Comparison of ENCODE assay signal across 23 cellular contexts in the genomic region with DNA sequence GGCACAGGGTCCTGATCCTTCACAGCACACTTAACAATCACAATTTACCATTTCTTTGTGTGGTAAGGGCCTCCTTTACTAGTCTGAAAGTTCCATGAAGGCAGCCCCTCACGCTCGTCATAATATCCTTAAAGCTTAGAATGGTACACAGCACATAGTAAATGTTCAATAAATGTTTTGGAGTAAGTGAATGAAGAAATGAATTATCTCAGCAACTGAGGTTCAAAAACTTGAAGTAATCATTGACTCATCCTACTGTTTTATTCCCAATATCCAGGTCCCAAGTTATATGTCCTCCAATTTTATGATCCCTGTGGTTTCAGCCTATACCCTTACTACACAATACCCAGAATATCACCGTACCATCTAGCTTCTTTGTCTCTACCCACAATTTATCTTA. TPM values are rescaled to one million over a fixed set of nuclear protein-coding genes. Genes with fewer than 3 reads are reported as not detected.
DNase-seq lines count a peak whose midpoint lies in the region; ATAC-seq, FAIRE-seq and TF ChIP-seq lines count a peak whose summit lies in the region.
"Had no signal": no experiment of that assay in that cellular context is flagged by ENCODE, and none has a peak within 500 bp of the region (broad histone marks: within the 10 kb centered on the region; RNA-seq: fewer than 3 reads in every experiment).

No MANE protein-coding gene starts in this region.

- POLR2A ChIA-PET in CD8-positive, alpha-beta memory T cell (lab: Charles Lee) = interaction anchor here (0.7 kb wide), 2 partner anchors 28 to 37 kb away, joined by 4 to 7 read pairs; no protein-coding TSS in a partner anchor
- POLR2A ChIA-PET in OCI-LY7 (lab: Charles Lee) = interaction anchor here (0.7 to 1.7 kb wide), 4 partner anchors 10 to 124 kb away, joined by 3 to 10 read pairs (median 4); no protein-coding TSS in a partner anchor
- POLR2A ChIA-PET in naive thymus-derived CD8-positive, alpha-beta T cell (lab: Charles Lee) = interaction anchor here (0.9 to 3.3 kb wide), 8 partner anchors 9 to 284 kb away, joined by 3 to 24 read pairs (median 6); a partner anchor contains a TSS

- no peaks in the 10 kb centered on the region for H3K79me2 ChIP-seq in OCI-LY7 (ENCODE audit: insufficient read depth, low read depth, low read length)

- CTCF ChIA-PET in CD8-positive, alpha-beta memory T cell (lab: Charles Lee) = interaction anchor here (0.6 to 3.4 kb wide), 6 partner anchors 10 to 177 kb away, joined by 3 to 20 read pairs (median 3); a partner anchor contains a TSS
- CTCF ChIA-PET in OCI-LY7 (lab: Charles Lee; ENCODE audit: unreplicated experiment) = interaction anchor here (0.5 kb wide), 1 partner anchor 10 kb away, joined by 3 read pairs; no protein-coding TSS in a partner anchor

- DNase-seq in CD8-positive, alpha-beta memory T cell = no peak
- DNase-seq in OCI-LY7 (ENCODE audit: low spot score) (no peak), lower lobe of right lung (no peak), stomach (no peak), NCI-H2107 treated with DMSO at 0.1 percent for 48 hours (lab: John Stamatoyannopoulos, UW; ENCODE audit: unreplicated experiment) (no peak), GM12891 (ENCODE audit: insufficient read length, low spot score) (no peak), ovary (no peak)
- DNase-seq in naive thymus-derived CD8-positive, alpha-beta T cell = no peak
- DNase-seq: DMS79, foreskin keratinocyte, HFFc6, hippocampal formation, mammary epithelial cell, NCI-H1092, NCI-H2029 treated with DMSO at 0.1 percent for 48 hours, NCI-H82 had no signal

- FAIRE-seq in GM12891 (lab: Jason Lieb, UNC) = no peak

- no peak overlapping the region for H3K4me3 Mint-ChIP-seq in CD8-positive, alpha-beta memory T cell
- H3K4me3 Mint-ChIP-seq in naive thymus-derived CD8-positive, alpha-beta T cell = peak overlapping the region in 2 of 10 donors; percentile 15 to 43
- H3K4me3 Mint-ChIP-seq: HFFc6, natural killer cell had no signal

- H3K27ac Mint-ChIP-seq in CD8-positive, alpha-beta memory T cell = no peak overlapping the region
- H3K27ac Mint-ChIP-seq in naive thymus-derived CD8-positive, alpha-beta T cell = no peak overlapping the region
- H3K27ac Mint-ChIP-seq: HFFc6, natural killer cell, T-helper 17 cell had no signal

- H3K36me3 ChIP-seq in CD8-positive, alpha-beta memory T cell (ENCODE audit: insufficient read depth, low read length) = no peaks in the 10 kb centered on the region
- peaks cover 22% of the 10 kb centered on the region for H3K36me3 ChIP-seq in OCI-LY7 (ENCODE audit: insufficient read depth, low read length)
- H3K36me3 ChIP-seq in lower lobe of right lung = peaks cover 21% of the 10 kb centered on the region
- peaks cover 0 to 75% (median 47%) of the 10 kb centered on the region in 4 donors for H3K36me3 ChIP-seq in stomach
- H3K36me3 ChIP-seq in ovary = no peaks in the 10 kb centered on the region

- ATAC-seq in lower lobe of right lung = no peak
- ATAC-seq in naive thymus-derived CD8-positive, alpha-beta T cell = no peak
- ATAC-seq: body of pancreas, foreskin keratinocyte had no signal

- no peaks in the 10 kb centered on the region for H3K9me2 ChIP-seq in OCI-LY7 (ENCODE audit: insufficient read depth, low read length)

- peak overlapping the region; percentile 64; the same call in 1 of the 2 replicates for H2AFZ ChIP-seq in OCI-LY7 (ENCODE audit: low read length)

- peak overlapping the region; percentile 71 for H3K4me2 ChIP-seq in OCI-LY7 (ENCODE audit: low read length)

- peak overlapping the region; percentile 55 for H3K4me3 ChIP-seq in CD8-positive, alpha-beta memory T cell (ENCODE audit: low read length)
- no peak overlapping the region for H3K4me3 ChIP-seq in OCI-LY7 (ENCODE audit: low read depth, low read length, poor library complexity, severe bottlenecking)
- no peak overlapping the region for H3K4me3 ChIP-seq in lower lobe of right lung
- H3K4me3 ChIP-seq in stomach = no peak overlapping the region
- no peak overlapping the region for H3K4me3 ChIP-seq in ovary
- H3K4me3 ChIP-seq: body of pancreas, sigmoid colon, SJSA1 had no signal

- H3K9me3 ChIP-seq in CD8-positive, alpha-beta memory T cell (ENCODE audit: low read length) = no peaks in the 10 kb centered on the region
- peaks cover 4% of the 10 kb centered on the region; the same call in 1 of the 2 replicates for H3K9me3 ChIP-seq in OCI-LY7 (ENCODE audit: low read length)
- H3K9me3 ChIP-seq in lower lobe of right lung = no peaks in the 10 kb centered on the region
- no peaks in the 10 kb centered on the region for H3K9me3 ChIP-seq in stomach
- H3K9me3 ChIP-seq in ovary = no peaks in the 10 kb centered on the region
- H3K9me3 ChIP-seq: body of pancreas, sigmoid colon, SJSA1 had no signal

- WGBS in stomach, 5 donors = 92 to 98% (median 94%) methylated on average over 3 of the region's 3 CpGs
- 95 to 98% (median 95%) methylated on average over 3 of the region's 3 CpGs for WGBS in ovary, 3 donors

- no peak for TF ChIP-seq POLR2A in stomach (IDR thresholded peaks at IDR 0.05)
- no peak for TF ChIP-seq POLR2A in GM12891 (IDR thresholded peaks at IDR 0.05; ENCODE audit: low read depth, low read length)
- no peak for TF ChIP-seq POLR2A in ovary (IDR thresholded peaks at IDR 0.05)

- no TSS peak for BruUV-seq in OCI-LY7 (replicated peaks; lab: Mats Ljungman, UMichigan)

- H3K27me3 Mint-ChIP-seq in CD8-positive, alpha-beta memory T cell = no peaks in the 10 kb centered on the region
- H3K27me3 Mint-ChIP-seq in naive thymus-derived CD8-positive, alpha-beta T cell = no peaks in the 10 kb centered on the region
- H3K27me3 Mint-ChIP-seq: T-helper 17 cell had no signal

- no peaks in the 10 kb centered on the region for H3K9me3 Mint-ChIP-seq in CD8-positive, alpha-beta memory T cell
- no peaks in the 10 kb centered on the region for H3K9me3 Mint-ChIP-seq in naive thymus-derived CD8-positive, alpha-beta T cell
- H3K9me3 Mint-ChIP-seq: HFFc6, natural killer cell had no signal

- no peak for TF ChIP-seq EP300 in stomach (IDR thresholded peaks at IDR 0.05)
- TF ChIP-seq EP300 in ovary (IDR thresholded peaks at IDR 0.05) = no peak

- H3K4me1 ChIP-seq in CD8-positive, alpha-beta memory T cell (ENCODE audit: insufficient read depth, low read length) = peaks cover 65% of the 10 kb centered on the region
- H3K4me1 ChIP-seq in OCI-LY7 (ENCODE audit: insufficient read depth, low read length, poor library complexity, severe bottlenecking) = peaks cover 31% of the 10 kb centered on the region
- H3K4me1 ChIP-seq in lower lobe of right lung = peaks cover 29% of the 10 kb centered on the region
- peaks cover 0 to 30% (median 2%) of the 10 kb centered on the region in 4 donors for H3K4me1 ChIP-seq in stomach
- peaks cover 2% of the 10 kb centered on the region for H3K4me1 ChIP-seq in ovary (ENCODE audit: insufficient read depth)
- H3K4me1 ChIP-seq: foreskin keratinocyte, sigmoid colon, SJSA1 had no signal

- H3K4me1 Mint-ChIP-seq in CD8-positive, alpha-beta memory T cell = peaks cover 27 to 40% (median 34%) of the 10 kb centered on the region in 3 donors
- peaks cover 10 to 30% (median 22%) of the 10 kb centered on the region in 4 donors for H3K4me1 Mint-ChIP-seq in naive thymus-derived CD8-positive, alpha-beta T cell

- TF ChIP-seq CTCF in OCI-LY7 (conservative IDR thresholded peaks at IDR 0.05; ENCODE audit: low read length) = no peak
- TF ChIP-seq CTCF in lower lobe of right lung (IDR thresholded peaks at IDR 0.05) = no peak
- no peak for TF ChIP-seq CTCF in stomach (IDR thresholded peaks at IDR 0.05)
- TF ChIP-seq CTCF in ovary (IDR thresholded peaks at IDR 0.05) = no peak

- no peaks in the 10 kb centered on the region for H4K20me1 ChIP-seq in OCI-LY7 (ENCODE audit: insufficient read depth, low read length)

- H3K27me3 ChIP-seq in CD8-positive, alpha-beta memory T cell (ENCODE audit: insufficient read depth, low read length, poor library complexity, severe bottlenecking) = no peaks in the 10 kb centered on the region
- H3K27me3 ChIP-seq in lower lobe of right lung (ENCODE audit: low read depth) = no peaks in the 10 kb centered on the region
- no peaks in the 10 kb centered on the region for H3K27me3 ChIP-seq in stomach
- no peaks in the 10 kb centered on the region for H3K27me3 ChIP-seq in ovary
- H3K27me3 ChIP-seq: body of pancreas, foreskin keratinocyte, sigmoid colon, SJSA1 had no signal

- peaks cover 0 to 9% (median 4%) of the 10 kb centered on the region in 3 donors for H3K36me3 Mint-ChIP-seq in CD8-positive, alpha-beta memory T cell
- peaks cover 0 to 14% (median 3%) of the 10 kb centered on the region in 3 donors for H3K36me3 Mint-ChIP-seq in naive thymus-derived CD8-positive, alpha-beta T cell
- H3K36me3 Mint-ChIP-seq: natural killer cell had no signal

- peak overlapping the region; percentile 40 for H3K27ac ChIP-seq in CD8-positive, alpha-beta memory T cell (ENCODE audit: low read depth, low read length)
- peak overlapping the region; percentile 66 for H3K27ac ChIP-seq in OCI-LY7 (ENCODE audit: low read depth, low read length, poor library complexity, severe bottlenecking)
- H3K27ac ChIP-seq in lower lobe of right lung = peak overlapping the region; percentile 42
- peak overlapping the region in 4 of 5 donors; percentile 20 to 82 (median 56) for H3K27ac ChIP-seq in stomach
- H3K27ac ChIP-seq in ovary = no peak overlapping the region
- H3K27ac ChIP-seq: foreskin keratinocyte, SJSA1 had no signal

- intact Hi-C loops in OCI-LY7 (cut with micrococcal nuclease; ENCODE audit: unreplicated experiment) (no loop called here), lower lobe of right lung (cut with DNase I) (no loop called here), stomach (cut with DNase I; ENCODE audit: low total_unique reads) (no loop called here), ovary (cut with DNase I) (no loop called here)

RNA-seq across cellular contexts. Expression of a gene that starts 2.2 kb away (rescaled TPM):
- total RNA-seq in CD8-positive, alpha-beta memory T cell = 1 to 10 TPM; 3.9 to 4.9 TPM
- polyA plus RNA-seq in CD8-positive, alpha-beta memory T cell = 90.1 TPM
- 0.39 and 1.3 TPM in 2 replicates for total RNA-seq in OCI-LY7 (2014; rRNA removed; shearing (Covaris generic))
- total RNA-seq in OCI-LY7 (2022) = 1.1 and 1.4 TPM in 2 replicates
- total RNA-seq in lower lobe of right lung = 135 TPM
- 10 to 100 TPM in 2 of 5 donors, 1 to 10 TPM in 3; 2.2 to 19.0 (median 3.2) TPM for total RNA-seq in stomach
- polyA plus RNA-seq in stomach = 10 to 100 TPM; 12.3 to 18.3 (median 17.1) TPM
- 12.1 TPM for polyA plus RNA-seq in GM12891 (2012; ENCODE audit: low read depth, missing spikeins)
- total RNA-seq in ovary = 10 to 100 TPM in 4 of 7 donors, 1 to 10 TPM in 3; 5.4 to 20.0 (median 11.0) TPM
- polyA plus RNA-seq in ovary = 10 to 100 TPM in 1 of 2 donors, 1 to 10 TPM in 1; 8.6 to 41.8 TPM
- 10 to 100 TPM; 58.1 to 59.7 TPM for total RNA-seq in naive thymus-derived CD8-positive, alpha-beta T cell
- polyA plus RNA-seq in naive thymus-derived CD8-positive, alpha-beta T cell = 100 to 1,000 TPM; 159 to 250 (median 243) TPM
- total RNA-seq: epithelial cell of proximal tubule, SJSA1 had no signal

RNA-seq across cellular contexts. Expression of a gene that starts 22.3 kb away (rescaled TPM):
- 100 to 1,000 TPM; 351 to 360 TPM for total RNA-seq in CD8-positive, alpha-beta memory T cell
- polyA plus RNA-seq in CD8-positive, alpha-beta memory T cell = 455 TPM
- 286 and 291 TPM in 2 replicates for total RNA-seq in OCI-LY7 (2014; rRNA removed; shearing (Covaris generic))
- total RNA-seq in OCI-LY7 (2022) (285 and 303 TPM in 2 replicates), lower lobe of right lung (157 TPM), stomach (100 to 1,000 TPM in 3 of 5 donors, 10 to 100 TPM in 2; 21.6 to 362 (median 190) TPM), ovary (100 to 1,000 TPM; 125 to 152 (median 136) TPM)
- polyA plus RNA-seq in stomach (100 to 1,000 TPM; 207 to 373 (median 332) TPM), ovary (100 to 1,000 TPM; 183 to 277 TPM)
- polyA plus RNA-seq in GM12891 (2012; ENCODE audit: low read depth, missing spikeins) = 444 TPM
- total RNA-seq in naive thymus-derived CD8-positive, alpha-beta T cell = 100 to 1,000 TPM; 105 to 115 TPM
- polyA plus RNA-seq in naive thymus-derived CD8-positive, alpha-beta T cell = 100 to 1,000 TPM; 411 to 437 (median 416) TPM

RNA-seq across cellular contexts. Expression of a gene that starts 22.5 kb away (rescaled TPM):
- 10 to 100 TPM; 73.2 to 74.7 TPM for total RNA-seq in CD8-positive, alpha-beta memory T cell
- 42.2 TPM for polyA plus RNA-seq in CD8-positive, alpha-beta memory T cell
- total RNA-seq in OCI-LY7 (2014; rRNA removed; shearing (Covaris generic)) = 63.0 and 97.3 TPM in 2 replicates
- total RNA-seq in OCI-LY7 (2022) (59.9 and 66.4 TPM in 2 replicates), lower lobe of right lung (15.1 TPM), stomach (10 to 100 TPM in 4 of 5 donors, 1 to 10 TPM in 1; 5.8 to 31.2 (median 13.8) TPM), ovary (10 to 100 TPM; 14.5 to 68.4 (median 21.7) TPM)
- polyA plus RNA-seq in stomach (10 to 100 TPM; 18.5 to 25.3 (median 25.1) TPM), ovary (10 to 100 TPM; 12.7 to 23.8 TPM)
- polyA plus RNA-seq in GM12891 (2012; ENCODE audit: low read depth, missing spikeins) = 42.0 TPM
- 10 to 100 TPM; 35.4 to 35.9 TPM for total RNA-seq in naive thymus-derived CD8-positive, alpha-beta T cell
- polyA plus RNA-seq in naive thymus-derived CD8-positive, alpha-beta T cell = 10 to 100 TPM; 36.9 to 44.6 (median 43.9) TPM

RNA-seq across cellular contexts. Expression of a gene that starts 31.9 kb away (rescaled TPM):
- under 1 TPM; 0.39 to 0.51 TPM for total RNA-seq in CD8-positive, alpha-beta memory T cell
- polyA plus RNA-seq in CD8-positive, alpha-beta memory T cell = not detected
- total RNA-seq in OCI-LY7 (2014; rRNA removed; shearing (Covaris generic)) = not detected in 2 replicates
- total RNA-seq in OCI-LY7 (2022) (0.17 TPM in 1 of 2 replicates, not detected in the other), lower lobe of right lung (10.3 TPM), stomach (10 to 100 TPM in 1 of 5 donors, 1 to 10 TPM in 2, under 1 TPM in 2; 0.29 to 44.3 (median 3.7) TPM), ovary (1 to 10 TPM; 1.4 to 7.2 (median 3.8) TPM)
- polyA plus RNA-seq in stomach (1 to 10 TPM; 1.2 to 5.9 (median 4.7) TPM), ovary (10 to 100 TPM in 1 of 2 donors, 1 to 10 TPM in 1; 2.4 to 11.1 TPM)
- 0.35 TPM for polyA plus RNA-seq in GM12891 (2012; ENCODE audit: low read depth, missing spikeins)
- under 1 TPM in 1 of 2 experiments, not detected in 1; 0.62 TPM for total RNA-seq in naive thymus-derived CD8-positive, alpha-beta T cell
- not detected for polyA plus RNA-seq in naive thymus-derived CD8-positive, alpha-beta T cell
- total RNA-seq: epithelial cell of proximal tubule, foreskin keratinocyte, HFFc6, mammary epithelial cell, osteocyte, SJSA1, T-helper 17 cell had no signal
- polyA plus RNA-seq: foreskin keratinocyte, mammary epithelial cell had no signal

RNA-seq across cellular contexts. Expression of a gene that starts 31.9 kb away (rescaled TPM):
- total RNA-seq in CD8-positive, alpha-beta memory T cell = under 1 TPM in 1 of 2 experiments, not detected in 1; 0.26 TPM
- not detected for polyA plus RNA-seq in CD8-positive, alpha-beta memory T cell
- total RNA-seq in OCI-LY7 (2014; rRNA removed; shearing (Covaris generic)) = not detected in 2 replicates
- total RNA-seq in OCI-LY7 (2022) = not detected in 2 replicates
- total RNA-seq in lower lobe of right lung = 9.0 TPM
- 1 to 10 TPM in 1 of 5 donors, not detected in 4; 7.6 TPM for total RNA-seq in stomach
- 1 to 10 TPM; 1.2 to 6.5 (median 2.7) TPM for polyA plus RNA-seq in stomach
- polyA plus RNA-seq in GM12891 (2012; ENCODE audit: low read depth, missing spikeins) = 0.09 TPM
- 1 to 10 TPM in 4 of 7 donors, under 1 TPM in 1, not detected in 2; 0.78 to 3.2 (median 2.6) TPM for total RNA-seq in ovary
- polyA plus RNA-seq in ovary = 1 to 10 TPM in 1 of 2 donors, under 1 TPM in 1; 0.87 to 2.6 TPM
- total RNA-seq in naive thymus-derived CD8-positive, alpha-beta T cell = not detected
- polyA plus RNA-seq in naive thymus-derived CD8-positive, alpha-beta T cell = not detected
- total RNA-seq: epithelial cell of proximal tubule, foreskin keratinocyte, HFFc6, mammary epithelial cell, osteocyte, SJSA1, T-helper 17 cell had no signal
- polyA plus RNA-seq: foreskin keratinocyte, mammary epithelial cell had no signal

Comparison
In these comparisons a context has a peak if more than half of its experiments do, and no peak if none do; other contexts are left out.
1. H3K27ac ChIP-seq: peak in CD8-positive, alpha-beta memory T cell (single experiment), OCI-LY7 (single experiment), lower lobe of right lung (single experiment) and stomach (4 of 5); none in ovary (0 of 2).